In the genomic region with DNA sequence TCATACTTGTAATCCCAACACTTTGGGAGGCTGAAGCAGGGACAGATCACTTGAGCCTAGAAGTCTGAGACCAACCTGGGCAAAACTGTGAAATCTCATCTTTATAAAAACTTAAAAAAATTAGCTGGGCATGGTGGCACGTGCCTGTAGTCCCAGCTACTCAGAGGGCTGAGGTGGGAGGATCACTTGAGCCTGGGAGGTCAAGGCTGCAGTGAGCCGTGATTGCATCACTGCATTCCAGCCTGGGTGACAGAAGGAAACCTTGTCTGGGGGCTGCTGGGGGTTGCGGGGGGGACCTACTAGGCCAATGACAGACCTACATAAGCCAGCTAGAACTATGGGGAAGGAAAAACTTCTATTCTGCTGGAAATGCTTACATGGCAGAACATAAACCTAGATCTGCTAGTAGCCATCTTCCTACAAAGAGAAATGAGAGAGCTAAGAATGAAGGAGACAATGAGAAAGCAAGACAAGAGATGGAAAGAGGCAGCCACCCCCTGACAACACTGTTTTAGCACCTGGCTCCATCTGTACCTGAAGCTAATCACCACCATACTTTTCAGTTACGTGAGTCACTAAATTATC, we compare ENCODE assay signal across 21 cellular contexts. TPM values are rescaled to one million over a fixed set of nuclear protein-coding genes. Genes with fewer than 3 reads are reported as not detected.
A peak's percentile ranks its signal among the peaks of the same experiment; 100 is the strongest.
DNase-seq lines count a peak whose midpoint lies in the region; ATAC-seq, FAIRE-seq and TF ChIP-seq lines count a peak whose summit lies in the region.
"Had no signal": no experiment of that assay in that cellular context is flagged by ENCODE, and none has a peak within 500 bp of the region (broad histone marks: within the 10 kb centered on the region; RNA-seq: fewer than 3 reads in every experiment).

No MANE protein-coding gene starts in this region.

- in situ Hi-C loops in IMR-90 (cut with MboI; ENCODE audit: low sequenced_read_pairs) (no loop called here), K562 (cut with MboI) (no loop called here)

- H3K36me3 Mint-ChIP-seq in neural crest cell (ENCODE audit: low read depth): peaks cover 4% of the 10 kb centered on the region

- CTCF ChIA-PET in IMR-90 (lab: Yijun Ruan, JAX) (no interaction called here), K562 (lab: Yijun Ruan, JAX; ENCODE audit: low intra/inter-chr PET ratio) (no interaction called here)

- TF ChIP-seq RAD21 in IMR-90 (IDR thresholded peaks at IDR 0.05; ENCODE audit: low read length) (no peak), K562 (CRISPR knock-in tag; conservative IDR thresholded peaks at IDR 0.05 in 1 of 2, IDR thresholded peaks at IDR 0.05 in 1 of 2) (no peak)

- ATAC-seq in IMR-90 (ENCODE audit: low read depth) (peak; percentile 32; the same call in 1 of the 2 replicates), K562 (no peak)
- ATAC-seq: GM12878 had no signal

- H2BK20ac ChIP-seq in IMR-90 (ENCODE audit: low read depth, low read length): peak overlapping the region; percentile 6

- no peak for DNase-seq in IMR-90
- DNase-seq in K562 (ENCODE audit: extremely low read depth in 1 of 4, low spot score in 3 of 4): no peak
- DNase-seq in neural crest cell (ENCODE audit: low read depth, low spot score): no peak
- DNase-seq in NCI-H187 (lab: John Stamatoyannopoulos, UW): no peak
- DNase-seq in esophagus muscularis mucosa (ENCODE audit: extremely low spot score): no peak
- no peak for DNase-seq in activated CD4-positive, alpha-beta T cell treated with anti-CD3 and anti-CD28 coated beads, Interleukin-2, amount 50 U/mL, for 48 hours
- DNase-seq in NCI-H2171 treated with DMSO at 0.1 percent for 48 hours (lab: John Stamatoyannopoulos, UW): no peak
- DNase-seq: DMS 273 treated with DMSO at 0.1 percent for 48 hours, DND-41, GF-D8, MG63, NCI-H1092 treated with DMSO at 0.1 percent for 48 hours, NCI-H2081 treated with DMSO at 0.1 percent for 48 hours, NCI-H510A treated with DMSO at 0.1 percent for 48 hours, NCI-H774, SHP77 had no signal

- intact Hi-C loops in IMR-90 (cut with micrococcal nuclease) (no loop called here), K562 (cut with micrococcal nuclease) (no loop called here), esophagus muscularis mucosa (cut with DNase I) (no loop called here)

- no peaks in the 10 kb centered on the region for H3K9me3 Mint-ChIP-seq in neural crest cell

- TF ChIP-seq CTCF in DOHH2 (IDR thresholded peaks at IDR 0.05; ENCODE audit: low read depth, low read length, poor library complexity, severe bottlenecking) (no peak), IMR-90 (conservative IDR thresholded peaks at IDR 0.05; ENCODE audit: low read depth, low read length) (no peak), K562 (IDR thresholded peaks at IDR 0.05 in 2 of 3, conservative IDR thresholded peaks at IDR 0.05 in 1 of 3; ENCODE audit: insufficient read depth in 2 of 3, low read depth in 1 of 3, low read length in 3 of 3) (no peak), neural crest cell (conservative IDR thresholded peaks at IDR 0.05) (no peak), esophagus muscularis mucosa (IDR thresholded peaks at IDR 0.05) (no peak)

- dilution Hi-C loops in IMR-90 (cut with HindIII; ENCODE audit: low sequenced_read_pairs, unreplicated experiment): no loop called here

- no peaks in the 10 kb centered on the region for H4K20me1 ChIP-seq in DOHH2 (ENCODE audit: control insufficient read depth, insufficient read depth, low read depth, low read length)
- H4K20me1 ChIP-seq in IMR-90 (ENCODE audit: insufficient read depth, low read length): no peaks in the 10 kb centered on the region; the same call in 1 of the 2 replicates
- no peaks in the 10 kb centered on the region for H4K20me1 ChIP-seq in K562 (replicated peaks; ENCODE audit: control insufficient read depth, insufficient read depth, low read length)
- H4K20me1 ChIP-seq: BLaER1 treated with 17β-estradiol and CSF1 and Interleukin-3, amounts not matched to agents 10 nM and 100 nM had no signal

- peak overlapping the region; percentile 88 for H4K5ac ChIP-seq in IMR-90 (ENCODE audit: low read depth, low read length)

- no peak for TF ChIP-seq EP300 in K562 (IDR thresholded peaks at IDR 0.05; ENCODE audit: low read length)
- no peak for TF ChIP-seq EP300 in esophagus muscularis mucosa (IDR thresholded peaks at IDR 0.05)

- H3K9me3 ChIP-seq in DOHH2 (ENCODE audit: control insufficient read depth, insufficient read depth, low read length) (no peaks in the 10 kb centered on the region), IMR-90 (ENCODE audit: control insufficient read depth, insufficient read depth, low read length) (peaks cover 2% of the 10 kb centered on the region; the same call in 1 of the 2 replicates), K562 (replicated peaks; ENCODE audit: control insufficient read depth, insufficient read depth, low read depth, low read length) (no peaks in the 10 kb centered on the region), esophagus muscularis mucosa (no peaks in the 10 kb centered on the region)
- H3K9me3 ChIP-seq: HAP-1, MG63 had no signal

- H3K9me2 ChIP-seq in DOHH2 (replicated peaks; ENCODE audit: control insufficient read depth, low read length): no peaks in the 10 kb centered on the region

- H2AK5ac ChIP-seq in IMR-90 (ENCODE audit: low read depth, low read length): peak overlapping the region; percentile 18; the same call in 1 of the 2 replicates

- BruUV-seq in IMR-90 (replicated peaks; lab: Mats Ljungman, UMichigan) (no TSS peak), K562 (replicated peaks; lab: Mats Ljungman, UMichigan) (no TSS peak)

- no peak overlapping the region for H3K4me3 Mint-ChIP-seq in neural crest cell

- no peak overlapping the region for H2AK9ac ChIP-seq in IMR-90 (replicated peaks; ENCODE audit: low read depth, low read length, poor library complexity)

- H3K18ac ChIP-seq in IMR-90 (ENCODE audit: low read depth, low read length): peak overlapping the region; percentile 61; the same call in 1 of the 2 replicates

- no peaks in the 10 kb centered on the region for H3K4me1 Mint-ChIP-seq in neural crest cell

- H3K27me3 ChIP-seq in DOHH2 (ENCODE audit: control insufficient read depth, low read length) (no peaks in the 10 kb centered on the region), IMR-90 (ENCODE audit: control insufficient read depth, insufficient read depth, low read length) (no peaks in the 10 kb centered on the region), K562 (ENCODE audit: control insufficient read depth in 2 of 2, insufficient read depth in 2 of 2, low read length in 2 of 2) (no peaks in the 10 kb centered on the region), esophagus muscularis mucosa (no peaks in the 10 kb centered on the region)
- H3K27me3 ChIP-seq: BLaER1 treated with 17β-estradiol and CSF1 and Interleukin-3, amounts not matched to agents 10 nM and 100 nM; MG63 had no signal

- H3K23ac ChIP-seq in IMR-90 (ENCODE audit: low read depth, low read length): no peak overlapping the region

- POLR2A ChIA-PET in IMR-90 (lab: Charles Lee; ENCODE audit: unreplicated experiment): no interaction called here
- POLR2A ChIA-PET in K562 (lab: Yijun Ruan, JAX): no interaction called here

- no peak overlapping the region for H3K4me3 ChIP-seq in DOHH2 (ENCODE audit: low read length)
- H3K4me3 ChIP-seq in IMR-90 (ENCODE audit: insufficient read depth, low read depth, low read length): no peak overlapping the region
- no peak overlapping the region for H3K4me3 ChIP-seq in K562
- no peak overlapping the region for H3K4me3 ChIP-seq in esophagus muscularis mucosa
- H3K4me3 ChIP-seq: BLaER1 treated with 17β-estradiol and CSF1 and Interleukin-3, amounts not matched to agents 10 nM and 100 nM; GM12878; HAP-1; MG63; SK-N-MC had no signal

- 100% methylated on average over 2 of the region's 4 CpGs; no CpG with 5 or more reads in 1 of the 2 experiments for WGBS in IMR-90 (ENCODE audit: extremely low coverage in 2 of 2, insufficient read length in 1 of 2), 2 experiments
- 73% methylated on average over 3 of the region's 4 CpGs for WGBS in K562 (ENCODE audit: insufficient coverage, low coverage, missing lambda C conversion rate)
- WGBS in esophagus muscularis mucosa: 95% methylated on average over 4 of the region's 4 CpGs

- no peak overlapping the region for H2AFZ ChIP-seq in IMR-90 (replicated peaks; ENCODE audit: low read length, poor library complexity)
- no peak overlapping the region for H2AFZ ChIP-seq in K562 (ENCODE audit: low read depth, low read length)

- no peak overlapping the region for H2BK15ac ChIP-seq in IMR-90 (ENCODE audit: low read depth, low read length)

- H3K4me2 ChIP-seq in DOHH2 (ENCODE audit: low read length) (no peak overlapping the region), IMR-90 (ENCODE audit: low read depth, low read length) (no peak overlapping the region), K562 (ENCODE audit: insufficient read depth, low read length) (no peak overlapping the region)
- H3K4me2 ChIP-seq: BLaER1 treated with 17β-estradiol and CSF1 and Interleukin-3, amounts not matched to agents 10 nM and 100 nM had no signal

- H3F3A ChIP-seq in DOHH2 (ENCODE audit: control insufficient read depth, insufficient read depth): peaks cover 28% of the 10 kb centered on the region

- H3K27ac ChIP-seq in DOHH2 (ENCODE audit: low read depth, low read length) (peak overlapping the region; percentile 4; the same call in 1 of the 2 replicates), IMR-90 (ENCODE audit: insufficient read depth, low read length) (no peak overlapping the region), K562 (ENCODE audit: extremely low read depth, low read depth, low read length) (no peak overlapping the region), esophagus muscularis mucosa (replicated peaks in 1 of 4) (no peak overlapping the region)
- H3K27ac ChIP-seq: BLaER1 treated with 17β-estradiol and CSF1 and Interleukin-3, amounts not matched to agents 10 nM and 100 nM; SK-N-MC had no signal

- H3K36me3 ChIP-seq in DOHH2 (ENCODE audit: control insufficient read depth, low read length) (peaks cover 64% of the 10 kb centered on the region), IMR-90 (ENCODE audit: control insufficient read depth, insufficient read depth, low read length) (no peaks in the 10 kb centered on the region; the same call in 1 of the 2 replicates), K562 (ENCODE audit: control insufficient read depth, insufficient read depth, low read length) (no peaks in the 10 kb centered on the region), esophagus muscularis mucosa (no peaks in the 10 kb centered on the region)
- H3K36me3 ChIP-seq: HAP-1, MG63 had no signal

- H3K4me1 ChIP-seq in DOHH2 (ENCODE audit: control insufficient read depth, low read length) (peaks cover 95% of the 10 kb centered on the region), IMR-90 (ENCODE audit: control insufficient read depth, insufficient read depth, low read length) (peaks cover 9% of the 10 kb centered on the region), K562 (replicated peaks in 1 of 2; ENCODE audit: control insufficient read depth in 2 of 2, insufficient read depth in 2 of 2, low read length in 2 of 2) (no peaks in the 10 kb centered on the region), esophagus muscularis mucosa (peaks cover 9 to 22% (median 11%) of the 10 kb centered on the region in 4 donors)
- H3K4me1 ChIP-seq: HAP-1 had no signal

- H3K9ac ChIP-seq in IMR-90 (ENCODE audit: low read depth, low read length) (no peak overlapping the region), K562 (ENCODE audit: insufficient read depth in 1 of 2, low read depth in 2 of 2, low read length in 2 of 2) (no peak overlapping the region)
- H3K9ac ChIP-seq: BLaER1 treated with 17β-estradiol and CSF1 and Interleukin-3, amounts not matched to agents 10 nM and 100 nM had no signal

- no peaks in the 10 kb centered on the region for H3K27me3 Mint-ChIP-seq in neural crest cell (ENCODE audit: low read depth)

- peak overlapping the region; percentile 37; the same call in 1 of the 2 replicates for H3K14ac ChIP-seq in IMR-90 (replicated peaks; ENCODE audit: low read depth, low read length)

- TF ChIP-seq POLR2A in IMR-90 (IDR thresholded peaks at IDR 0.05; ENCODE audit: low read depth, low read length) (no peak), K562 (conservative IDR thresholded peaks at IDR 0.05) (no peak), esophagus muscularis mucosa (IDR thresholded peaks at IDR 0.05; ENCODE audit: low read depth) (no peak)

- peaks cover 7% of the 10 kb centered on the region for H3K9me1 ChIP-seq in IMR-90 (ENCODE audit: insufficient read depth, low read length)
- no peaks in the 10 kb centered on the region for H3K9me1 ChIP-seq in K562 (ENCODE audit: control insufficient read depth, insufficient read depth, low read length)

- H3K79me2 ChIP-seq in DOHH2 (ENCODE audit: control insufficient read depth, low read length) (peaks cover 97% of the 10 kb centered on the region), K562 (ENCODE audit: control insufficient read depth, insufficient read depth, low read length) (no peaks in the 10 kb centered on the region)

- 0 out of 4 replicates have a peak overlapping the region, but pooled peaks of 1 of the 2 experiments have one; percentile 8 for H4K8ac ChIP-seq in IMR-90 (ENCODE audit: low read depth in 2 of 2, low read length in 2 of 2)

- H3K4ac ChIP-seq in IMR-90 (ENCODE audit: low read depth, low read length): no peak overlapping the region; the same call in 1 of the 2 replicates

- H2BK5ac ChIP-seq in IMR-90 (ENCODE audit: low read depth, low read length, poor library complexity, severe bottlenecking): peak overlapping the region; percentile 34

- no peak overlapping the region for H3K56ac ChIP-seq in IMR-90 (ENCODE audit: extremely low read depth, insufficient read depth, low read length)

- no peak for FAIRE-seq in K562 (lab: Jason Lieb, UNC)
- FAIRE-seq: GM12878 had no signal

- H3K27ac Mint-ChIP-seq in neural crest cell (ENCODE audit: unreplicated experiment): peak overlapping the region; percentile 86

- peak overlapping the region; percentile 44; the same call in 1 of the 2 replicates for H4K91ac ChIP-seq in IMR-90 (ENCODE audit: insufficient read depth, low read depth, low read length)

- H3K79me1 ChIP-seq in IMR-90 (ENCODE audit: low read depth in 1 of 2, low read length in 2 of 2): peaks cover 27 to 47% of the 10 kb centered on the region in 2 experiments

- 0 out of 2 replicates have a peak overlapping the region, but pooled peaks have one; percentile 16 for H2BK120ac ChIP-seq in IMR-90 (ENCODE audit: low read depth, low read length)

RNA-seq across cellular contexts. Expression of a gene that starts 23.9 kb away (rescaled TPM):
- total RNA-seq in IMR-90 (2012; rRNA removed) (128 and 132 TPM in 2 replicates), K562 (2014; rRNA removed) (13.7 and 15.2 TPM in 2 replicates), K562 (2014; rRNA removed; fragmentation: Illumina TruSeq; extraction: Trizol) (22.1 and 23.0 TPM in 2 replicates), K562 (2015; rRNA removed; fragmentation: Illumina TruSeq; extraction: Trizol) (34.5 and 35.1 TPM in 2 replicates), K562 (2021) (26.2 and 29.4 TPM in 2 replicates), neural crest cell (20.7 and 22.8 TPM in 2 replicates), esophagus muscularis mucosa (100 to 1,000 TPM; 181 to 225 (median 205) TPM)
- polyA plus RNA-seq in IMR-90 (2012; rRNA removed) (37.0 and 43.3 TPM in 2 replicates), K562 (2011; rRNA removed) (8.9 and 10.5 TPM in 2 replicates), K562 (2014; fragmentation: Illumina TruSeq; extraction: Trizol) (10.7 TPM in 2 replicates), K562 (2014; fragmentation: Nextera tagmentation; extraction: Ambion mirVana) (10 to 100 TPM in 1 of 2 experiments, 1 to 10 TPM in 1; 7.7 to 13.8 TPM), K562 (2014; rRNA removed) (6.1 and 8.0 TPM in 2 replicates)
- 9.9 and 20.0 TPM in 2 replicates for polyA plus RNA-seq in IMR-90 (2012; cell fraction: cytosol; rRNA removed)
- 21.2 and 46.2 TPM in 2 replicates for polyA plus RNA-seq in IMR-90 (2012; cell fraction: nucleus; rRNA removed; ENCODE audit: low replicate concordance)
- total RNA-seq in K562 (2011; cell fraction: chromatin; rRNA removed; ENCODE audit: low replicate concordance): 73.6 and 125 TPM in 2 replicates
- 34.0 and 46.2 TPM in 2 replicates for total RNA-seq in K562 (2011; cell fraction: nucleolus; rRNA removed)
- total RNA-seq in K562 (2011; cell fraction: nucleoplasm; rRNA removed): 82.5 and 144 TPM in 2 replicates
- polyA plus RNA-seq in K562 (2011; cell fraction: cytosol; rRNA removed): 5.1 and 8.3 TPM in 2 replicates
- polyA plus RNA-seq in K562 (2011; cell fraction: nucleus; rRNA removed): 14.3 and 20.7 TPM in 2 replicates
- polyA plus RNA-seq in K562 (2012): 14.7 and 17.1 TPM in 2 replicates
- 46.8 and 48.2 TPM in 2 replicates for polyA minus RNA-seq in K562 (2011; rRNA and poly(A)+ RNA removed)
- 14.1 and 24.0 TPM in 2 replicates for polyA minus RNA-seq in K562 (2011; cell fraction: cytosol; rRNA and poly(A)+ RNA removed)
- 54.0 and 77.8 TPM in 2 replicates for polyA minus RNA-seq in K562 (2011; cell fraction: nucleus; rRNA and poly(A)+ RNA removed)
